ENCODE assay signal across 30 cellular contexts in the genomic region with DNA sequence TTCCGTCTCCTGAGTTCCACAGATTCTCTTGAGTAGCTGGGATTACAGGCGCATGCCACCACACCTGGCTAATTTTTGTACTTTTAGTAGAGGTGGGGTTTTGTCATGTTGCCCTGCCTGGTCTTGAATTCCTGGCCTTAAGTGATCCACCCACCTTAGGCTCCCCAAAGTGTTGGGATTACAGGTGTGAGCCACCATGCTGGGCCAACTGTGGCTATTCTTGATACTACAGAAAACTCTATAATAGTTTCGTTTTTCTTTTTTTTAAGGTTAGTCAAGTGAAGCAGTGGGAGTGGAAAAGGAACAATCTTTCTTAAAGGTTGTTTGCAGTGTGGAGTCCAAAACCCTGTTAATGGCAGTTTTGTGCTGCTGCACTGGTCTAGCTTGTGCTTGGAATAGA.
"Had no signal": no experiment of that assay in that cellular context is flagged by ENCODE, and none has a peak within 500 bp of the region (broad histone marks: within the 10 kb centered on the region; RNA-seq: fewer than 3 reads in every experiment).

No MANE protein-coding gene starts in this region.

- H3K9me3 ChIP-seq: adrenal gland, ascending aorta, body of pancreas, breast epithelium had no signal

- H3K4me3 ChIP-seq: adrenal gland, ascending aorta, body of pancreas, breast epithelium had no signal

- H3K4me1 ChIP-seq: adrenal gland, breast epithelium had no signal

- H3K36me3 ChIP-seq: adrenal gland, brain microvascular endothelial cell, breast epithelium had no signal

- H3K27me3 ChIP-seq: adrenal gland, ascending aorta, body of pancreas, brain microvascular endothelial cell, breast epithelium had no signal

- ATAC-seq: activated naive CD4-positive, alpha-beta T cell treated with anti-CD3 and anti-CD28 coated beads, Interleukin-2, amount 50 U/mL, for 72 hours; activated naive CD8-positive, alpha-beta T cell treated with anti-CD3 and anti-CD28 coated beads, Interleukin-2, amount 50 U/mL, for 24 hours; activated T-cell treated with anti-CD3 and anti-CD28 coated beads, Interleukin-2, amount 50 U/mL, for 4 hours; activated T-cell treated with anti-CD3 and anti-CD28 coated beads, Interleukin-2, amount 50 U/mL, for 72 hours; activated T-helper 17 cell treated with anti-CD3 and anti-CD28 coated beads, Interleukin-2, amount 50 U/mL, for 72 hours; body of pancreas had no signal

- H3K27ac ChIP-seq: adrenal gland, ascending aorta, body of pancreas, brain microvascular endothelial cell, breast epithelium had no signal

- DNase-seq: activated effector memory CD4-positive, alpha-beta T cell treated with anti-CD3 and anti-CD28 coated beads, Interleukin-2, amount 50 U/mL, for 16 hours; activated effector memory CD4-positive, alpha-beta T cell treated with Interleukin-2 at 50 U/mL for 16 hours; activated gamma-delta T cell; activated gamma-delta T cell treated with Interleukin-2 at 50 U/mL for 16 hours; activated naive CD4-positive, alpha-beta T cell; activated naive CD4-positive, alpha-beta T cell treated with anti-CD3 and anti-CD28 coated beads for 36 hours; activated naive CD4-positive, alpha-beta T cell treated with anti-CD3 and anti-CD28 coated beads, Interleukin-2, amount 10 ng/mL, durations not matched to agents 7 days and 5 days; activated naive CD4-positive, alpha-beta T cell treated with anti-CD3 and anti-CD28 coated beads, Interleukin-2, amount 50 U/mL, for 16 hours; activated naive CD4-positive, alpha-beta T cell treated with Interleukin-2 at 50 U/mL for 16 hours; activated naive CD8-positive, alpha-beta T cell treated with anti-CD3 and anti-CD28 coated beads for 36 hours; activated naive CD8-positive, alpha-beta T cell treated with anti-CD3 and anti-CD28 coated beads, Interleukin-2, amount 10 ng/mL, durations not matched to agents 7 days and 5 days; activated naive CD8-positive, alpha-beta T cell treated with anti-CD3 and anti-CD28 coated beads, Interleukin-2, amount 50 U/mL, for 24 hours; activated T-cell treated with anti-CD3 and anti-CD28 coated beads, Interleukin-2, amount 50 U/mL, for 1 hour; activated T-cell treated with anti-CD3 and anti-CD28 coated beads, Interleukin-2, amount 50 U/mL, for 24 hours; activated T-cell treated with anti-CD3 and anti-CD28 coated beads, Interleukin-2, amount 50 U/mL, for 4 hours; activated T-cell treated with anti-CD3 and anti-CD28 coated beads, Interleukin-2, amount 50 U/mL, for 48 hours; activated T-cell treated with anti-CD3 and anti-CD28 coated beads, Interleukin-2, amount 50 U/mL, for 72 hours; adrenal gland; amniotic stem cell; amygdala; anterior cingulate cortex; aorta; body of pancreas; brain microvascular endothelial cell; caudate nucleus; cerebellar nuclear complex had no signal
